Comparison of ENCODE assay signal across 22 cellular contexts in genomic region chr7:11787534-11787933, GRCh38. TPM values are rescaled to one million over a fixed set of nuclear protein-coding genes. Genes with fewer than 3 reads are reported as not detected.
A peak's percentile ranks its signal among the peaks of the same experiment; 100 is the strongest.
DNase-seq lines count a peak whose midpoint lies in the region; ATAC-seq, FAIRE-seq and TF ChIP-seq lines count a peak whose summit lies in the region.
"Had no signal": no experiment of that assay in that cellular context is flagged by ENCODE, and none has a peak within 500 bp of the region (broad histone marks: within the 10 kb centered on the region; RNA-seq: fewer than 3 reads in every experiment).

No MANE protein-coding gene starts in this region.

- H3K9ac ChIP-seq in trophoblast cell (ENCODE audit: low read length): no peak overlapping the region
- H3K9ac ChIP-seq: BLaER1 had no signal

- TF ChIP-seq POLR2A in A549 (IDR thresholded peaks at IDR 0.05; ENCODE audit: low read length) (no peak), prostate gland (IDR thresholded peaks at IDR 0.05) (no peak)

- no peak overlapping the region for H3K23ac ChIP-seq in trophoblast cell (ENCODE audit: low read length)

- H4K91ac ChIP-seq in trophoblast cell (ENCODE audit: low read depth, low read length): no peak overlapping the region

- no peak overlapping the region for H3K4me3 Mint-ChIP-seq in activated CD8-positive, alpha-beta T cell treated with anti-CD3 and anti-CD28 coated beads for 36 hours
- H3K4me3 Mint-ChIP-seq: CD14-positive monocyte; CD4-positive, alpha-beta memory T cell; CD4-positive, CD25-positive, alpha-beta regulatory T cell; CD8-positive, alpha-beta memory T cell had no signal

- no peaks in the 10 kb centered on the region for H3K4me1 Mint-ChIP-seq in activated CD8-positive, alpha-beta T cell treated with anti-CD3 and anti-CD28 coated beads for 36 hours (ENCODE audit: low read depth)
- H3K4me1 Mint-ChIP-seq: CD14-positive monocyte; CD4-positive, alpha-beta memory T cell; CD4-positive, CD25-positive, alpha-beta regulatory T cell; CD8-positive, alpha-beta memory T cell had no signal

- no peak overlapping the region for H2BK120ac ChIP-seq in trophoblast cell (ENCODE audit: insufficient read depth, low read length, poor library complexity)

- H3K4me3 ChIP-seq in A549 (no peak overlapping the region), Panc1 (ENCODE audit: low read depth in 2 of 2, low read length in 2 of 2) (no peak overlapping the region), trophoblast cell (ENCODE audit: low read depth, low read length) (no peak overlapping the region), prostate gland (no peak overlapping the region)
- H3K4me3 ChIP-seq: BLaER1 had no signal

- H3K79me1 ChIP-seq in trophoblast cell (ENCODE audit: low read length): peaks cover 1% of the 10 kb centered on the region

- no peak for TF ChIP-seq CTCF in A549 (IDR thresholded peaks at IDR 0.05)
- no peak for TF ChIP-seq CTCF in Panc1 (IDR thresholded peaks at IDR 0.05)
- TF ChIP-seq CTCF in activated CD8-positive, alpha-beta T cell treated with anti-CD3 and anti-CD28 coated beads for 36 hours (IDR thresholded peaks at IDR 0.05): no peak
- no peak for TF ChIP-seq CTCF in prostate gland (IDR thresholded peaks at IDR 0.05)

- TF ChIP-seq EP300 in A549 (IDR thresholded peaks at IDR 0.05): no peak

- no peak for ATAC-seq in A549
- no peak for ATAC-seq in Panc1
- ATAC-seq in activated CD8-positive, alpha-beta T cell treated with anti-CD3 and anti-CD28 coated beads for 36 hours: no peak

- H3K27me3 ChIP-seq in Panc1 (ENCODE audit: control insufficient read depth, insufficient read depth, low read length) (no peaks in the 10 kb centered on the region), trophoblast cell (ENCODE audit: insufficient read depth, low read length) (no peaks in the 10 kb centered on the region), prostate gland (replicated peaks; ENCODE audit: insufficient read depth) (no peaks in the 10 kb centered on the region)
- H3K27me3 ChIP-seq: BE2C, BLaER1 had no signal

- H3K27ac ChIP-seq in A549 (peak overlapping the region; percentile 80 to 84), Panc1 (ENCODE audit: low read length) (peak overlapping the region; percentile 91), trophoblast cell (ENCODE audit: low read depth, low read length) (no peak overlapping the region), prostate gland (no peak overlapping the region)
- H3K27ac ChIP-seq: 22Rv1, BLaER1 had no signal

- H3K9me3 ChIP-seq in A549 (no peaks in the 10 kb centered on the region), Panc1 (ENCODE audit: control insufficient read depth, insufficient read depth, low read depth, low read length) (peaks cover 5% of the 10 kb centered on the region; the same call in 1 of the 2 replicates), trophoblast cell (ENCODE audit: insufficient read depth, low read depth, low read length) (no peaks in the 10 kb centered on the region), prostate gland (no peaks in the 10 kb centered on the region)
- H3K9me3 ChIP-seq: BE2C, BLaER1, Caco-2 had no signal

- H3K27ac Mint-ChIP-seq in activated CD8-positive, alpha-beta T cell treated with anti-CD3 and anti-CD28 coated beads for 36 hours: no peak overlapping the region
- H3K27ac Mint-ChIP-seq: CD14-positive monocyte; CD4-positive, alpha-beta memory T cell; CD4-positive, CD25-positive, alpha-beta regulatory T cell; CD8-positive, alpha-beta memory T cell had no signal

- no peak overlapping the region for H4K12ac ChIP-seq in trophoblast cell (ENCODE audit: low read depth, low read length)

- in situ Hi-C loops in Panc1 (cut with HindIII; ENCODE audit: low pct_unique_long_range_greater_than_20kb, low sequenced_read_pairs): no loop called here

- H4K8ac ChIP-seq in trophoblast cell (ENCODE audit: low read depth, low read length): no peak overlapping the region

- no peak overlapping the region for H2BK5ac ChIP-seq in trophoblast cell (ENCODE audit: low read depth, low read length, poor library complexity)

- H2AK5ac ChIP-seq in trophoblast cell (ENCODE audit: low read length): no peak overlapping the region

- BruUV-seq in Panc1 (replicated peaks; lab: Mats Ljungman, UMichigan): no TSS peak

- H3K9me3 Mint-ChIP-seq in activated CD8-positive, alpha-beta T cell treated with anti-CD3 and anti-CD28 coated beads for 36 hours: no peaks in the 10 kb centered on the region
- H3K9me3 Mint-ChIP-seq: CD8-positive, alpha-beta memory T cell had no signal

- no peak overlapping the region for H2AFZ ChIP-seq in trophoblast cell (ENCODE audit: insufficient read depth, low read length, poor library complexity)

- H3K4me1 ChIP-seq in A549 (peaks cover 68% of the 10 kb centered on the region), Panc1 (ENCODE audit: control insufficient read depth, insufficient read depth, low read length) (peaks cover 47% of the 10 kb centered on the region), trophoblast cell (ENCODE audit: control insufficient read depth in 1 of 2, insufficient read depth in 2 of 2, low read length in 2 of 2) (peaks cover 2% of the 10 kb centered on the region in 2 experiments), prostate gland (replicated peaks) (no peaks in the 10 kb centered on the region)
- H3K4me1 ChIP-seq: BLaER1, Caco-2 had no signal

- 61% methylated on average over 4 of the region's 4 CpGs for WGBS in A549 (ENCODE audit: missing lambda C conversion rate)
- WGBS in trophoblast cell (ENCODE audit: extremely low coverage, insufficient coverage, insufficient read length): no CpG with 5 or more reads among the region's 4 CpGs
- WGBS in prostate gland: 92% methylated on average over 4 of the region's 4 CpGs

- POLR2A ChIA-PET in A549 (lab: Yijun Ruan, JAX): no interaction called here
- POLR2A ChIA-PET in Panc1 (lab: Charles Lee): no interaction called here
- POLR2A ChIA-PET in activated CD8-positive, alpha-beta T cell treated with anti-CD3 and anti-CD28 coated beads for 36 hours (lab: Charles Lee): no interaction called here

- TF ChIP-seq RAD21 in A549 (conservative IDR thresholded peaks at IDR 0.05 in 1 of 2, IDR thresholded peaks at IDR 0.05 in 1 of 2): no peak

- H3K18ac ChIP-seq in trophoblast cell (ENCODE audit: low read length): no peak overlapping the region

- H3K4ac ChIP-seq in trophoblast cell (ENCODE audit: low read depth, low read length): no peak overlapping the region

- CTCF ChIA-PET in A549 (lab: Yijun Ruan, JAX) (no interaction called here), Panc1 (lab: Charles Lee) (no interaction called here)
- CTCF ChIA-PET in activated CD8-positive, alpha-beta T cell treated with anti-CD3 and anti-CD28 coated beads for 36 hours (lab: Charles Lee): no interaction called here

- H3K4me2 ChIP-seq in A549 (peak overlapping the region; percentile 71), trophoblast cell (ENCODE audit: low read length) (no peak overlapping the region)
- H3K4me2 ChIP-seq: BLaER1 had no signal

- DNase-seq in A549 (ENCODE audit: low read depth in 1 of 2, low spot score in 1 of 2): peak in 1 of 2 experiments; percentile 60
- no peak for DNase-seq in Panc1 (ENCODE audit: low read depth, low spot score)
- peak; percentile 13 to 83 for DNase-seq in trophoblast cell
- DNase-seq in activated CD8-positive, alpha-beta T cell treated with anti-CD3 and anti-CD28 coated beads for 36 hours: no peak
- DNase-seq in prostate gland (ENCODE audit: low spot score): no peak
- no peak for DNase-seq in NCI-H1105 treated with DMSO at 0.1 percent for 48 hours (lab: John Stamatoyannopoulos, UW)
- DNase-seq: ACHN; BE2C; C1 segment of cervical spinal cord; Caco-2; Calu3; CD4-positive, alpha-beta memory T cell; CD4-positive, CD25-positive, alpha-beta regulatory T cell; CD8-positive, alpha-beta memory T cell; DMS79 treated with DMSO at 0.1 percent for 48 hours; GF-D8 had no signal

- H2BK12ac ChIP-seq in trophoblast cell (ENCODE audit: low read length): no peak overlapping the region

- H3K36me3 ChIP-seq in Panc1 (ENCODE audit: control insufficient read depth, insufficient read depth, low read length) (no peaks in the 10 kb centered on the region), trophoblast cell (ENCODE audit: control insufficient read depth in 1 of 2, insufficient read depth in 2 of 2, low read length in 2 of 2) (no peaks in the 10 kb centered on the region), prostate gland (no peaks in the 10 kb centered on the region)
- H3K36me3 ChIP-seq: BE2C, BLaER1 had no signal

- H3K14ac ChIP-seq in trophoblast cell (ENCODE audit: low read length): no peak overlapping the region

- no peak for FAIRE-seq in A549 (lab: Jason Lieb, UNC)
- FAIRE-seq: D721Med, GM12891, GM19239 had no signal

- no peaks in the 10 kb centered on the region for H3K79me2 ChIP-seq in trophoblast cell (ENCODE audit: control insufficient read depth, insufficient read depth, low read length, poor library complexity)

- intact Hi-C loops in Panc1 (cut with micrococcal nuclease; ENCODE audit: unreplicated experiment) (no loop called here), prostate gland (cut with DNase I) (no loop called here)
- intact Hi-C loops in activated CD8-positive, alpha-beta T cell treated with anti-CD3 and anti-CD28 coated beads for 36 hours (cut with micrococcal nuclease): no loop called here

- no peaks in the 10 kb centered on the region for H3K36me3 Mint-ChIP-seq in activated CD8-positive, alpha-beta T cell treated with anti-CD3 and anti-CD28 coated beads for 36 hours (ENCODE audit: low read depth)
- H3K36me3 Mint-ChIP-seq: CD14-positive monocyte; CD4-positive, alpha-beta memory T cell; CD4-positive, CD25-positive, alpha-beta regulatory T cell; CD8-positive, alpha-beta memory T cell had no signal

- no peaks in the 10 kb centered on the region for H3K27me3 Mint-ChIP-seq in activated CD8-positive, alpha-beta T cell treated with anti-CD3 and anti-CD28 coated beads for 36 hours
- H3K27me3 Mint-ChIP-seq: CD4-positive, alpha-beta memory T cell; CD4-positive, CD25-positive, alpha-beta regulatory T cell; CD8-positive, alpha-beta memory T cell had no signal

RNA-seq across cellular contexts. Expression of gene THSD7A, which starts 44.5 kb away (rescaled TPM):
- polyA plus RNA-seq in A549 (2011; rRNA removed) (11.8 and 12.9 TPM in 2 replicates), A549 (2017; fragmentation: RNase III; extraction: RNeasy Plus Mini Kit Qiagen cat#74134 plus additional on column Dnase treatment) (4.2 to 5.7 TPM (median 5.4 TPM) in 3 replicates)
- 1.1 and 1.4 TPM in 2 replicates for polyA plus RNA-seq in A549 (2012; cell fraction: cytosol; rRNA removed)
- polyA plus RNA-seq in A549 (2012; cell fraction: nucleus; rRNA removed): 1.6 and 3.0 TPM in 2 replicates
- polyA minus RNA-seq in A549 (2011; rRNA and poly(A)+ RNA removed): 30.6 and 40.2 TPM in 2 replicates
- total RNA-seq in Panc1 (2021; ENCODE audit: unreplicated experiment) (38.6 TPM), prostate gland (1 to 10 TPM; 3.1 to 9.9 TPM)
- 22.8 TPM for polyA plus RNA-seq in Panc1 (2012; ENCODE audit: insufficient read length)
- polyA plus RNA-seq in trophoblast cell (2013): 4.1 and 4.3 TPM in 2 replicates
- not detected for total RNA-seq in activated CD8-positive, alpha-beta T cell treated with anti-CD3 and anti-CD28 coated beads for 36 hours
- total RNA-seq: CD4-positive, alpha-beta memory T cell; CD8-positive, alpha-beta memory T cell had no signal
- polyA plus RNA-seq: CD14-positive monocyte; CD4-positive, alpha-beta memory T cell; CD4-positive, CD25-positive, alpha-beta regulatory T cell; CD8-positive, alpha-beta memory T cell had no signal

Comparison
In these comparisons a context has a peak if more than half of its experiments do, and no peak if none do; other contexts are left out.
1. DNase-seq: peak in trophoblast cell (2 of 2); none in Panc1 (single experiment), activated CD8-positive, alpha-beta T cell treated with anti-CD3 and anti-CD28 coated beads for 36 hours (single experiment), prostate gland (single experiment) and NCI-H1105 treated with DMSO at 0.1 percent for 48 hours (single experiment).
2. H3K27ac ChIP-seq: peak in A549 (2 of 2) and Panc1 (single experiment); none in trophoblast cell (single experiment) and prostate gland (0 of 2).
3. RNA of gene THSD7A, which starts 44.5 kb away (total RNA-seq): 38.6 TPM in Panc1 (single experiment) and 3.1 to 9.9 TPM in prostate gland; not detected in activated CD8-positive, alpha-beta T cell treated with anti-CD3 and anti-CD28 coated beads for 36 hours; every median in the first group is over 4 times any median in the second.